ENCODE assay signal across 8 cellular contexts in the genomic region with DNA sequence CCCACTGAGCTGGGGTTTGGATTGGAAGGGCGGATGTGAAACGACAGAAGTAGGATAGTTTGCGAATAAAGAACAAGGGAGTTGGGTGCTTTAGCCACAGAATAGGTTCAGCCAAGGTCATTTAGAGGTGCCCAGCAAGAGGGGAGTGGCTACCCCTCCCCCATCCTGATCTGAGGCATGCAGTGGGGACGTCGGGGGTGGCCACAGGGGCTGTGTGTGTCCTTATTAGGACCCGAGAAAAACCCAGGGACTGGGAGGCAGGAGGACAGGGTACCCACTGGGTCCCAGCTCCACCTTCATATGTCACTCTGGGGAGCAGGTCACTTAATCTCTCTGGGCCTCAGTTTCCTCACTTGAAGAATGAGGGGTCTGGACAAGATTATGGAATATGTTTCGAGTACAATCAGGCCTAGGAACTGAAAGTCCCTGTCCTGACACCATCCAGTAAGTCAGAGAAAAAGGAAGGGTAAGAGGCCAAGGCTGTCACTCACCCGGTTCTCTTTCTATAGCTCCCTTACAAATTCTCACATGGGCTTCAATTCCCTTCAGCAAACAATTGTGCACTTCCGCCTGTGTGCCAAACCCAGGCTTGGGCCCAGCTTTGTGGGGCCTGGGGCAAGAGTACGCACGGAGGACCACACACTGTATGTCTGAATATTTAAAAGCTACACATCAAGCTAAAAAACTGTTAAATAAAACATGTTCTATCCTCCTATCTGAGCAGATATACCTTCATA. TPM values are rescaled to one million over a fixed set of nuclear protein-coding genes. Genes with fewer than 3 reads are reported as not detected.
A peak's percentile ranks its signal among the peaks of the same experiment; 100 is the strongest.
DNase-seq lines count a peak whose midpoint lies in the region; ATAC-seq, FAIRE-seq and TF ChIP-seq lines count a peak whose summit lies in the region.

No MANE protein-coding gene starts in this region.

- no peaks in the 10 kb centered on the region for H3K9me3 ChIP-seq in K562 (replicated peaks; ENCODE audit: control insufficient read depth, insufficient read depth, low read depth, low read length)

- peak; percentile 60 for DNase-seq in CD1c-positive myeloid dendritic cell (ENCODE audit: extremely low spot score)
- DNase-seq in K562 (ENCODE audit: extremely low read depth in 1 of 4, low spot score in 3 of 4): no peak
- no peak for DNase-seq in mesothelial cell of epicardium (ENCODE audit: low spot score in 2 of 2, unreplicated experiment in 2 of 2)
- DNase-seq in ACHN: no peak
- DNase-seq in NCI-H1436 treated with DMSO at 0.1 percent for 48 hours (lab: John Stamatoyannopoulos, UW): no peak
- no peak for DNase-seq in NCI-H2171 treated with DMSO at 0.1 percent for 48 hours (lab: John Stamatoyannopoulos, UW)

- H3K27me3 ChIP-seq in K562 (ENCODE audit: control insufficient read depth in 2 of 2, insufficient read depth in 2 of 2, low read length in 2 of 2): peaks cover 0 to 5% of the 10 kb centered on the region in 2 experiments; a peak in 1 of 5 replicates

- CTCF ChIA-PET in K562 (lab: Yijun Ruan, JAX; ENCODE audit: low intra/inter-chr PET ratio): no interaction called here

- peaks cover 6% of the 10 kb centered on the region for H3K9me3 Mint-ChIP-seq in mesothelial cell of epicardium

- no peaks in the 10 kb centered on the region for H3K9me1 ChIP-seq in K562 (ENCODE audit: control insufficient read depth, insufficient read depth, low read length)

- WGBS in K562 (ENCODE audit: insufficient coverage, low coverage, missing lambda C conversion rate): 54% methylated on average over 8 of the region's 11 CpGs

- FAIRE-seq in K562 (lab: Jason Lieb, UNC): no peak

- no peak for TF ChIP-seq EP300 in K562 (IDR thresholded peaks at IDR 0.05; ENCODE audit: low read length)

- peak overlapping the region; percentile 73 for H3K27ac ChIP-seq in K562 (ENCODE audit: extremely low read depth, low read depth, low read length)

- no peaks in the 10 kb centered on the region for H4K20me1 ChIP-seq in K562 (replicated peaks; ENCODE audit: control insufficient read depth, insufficient read depth, low read length)

- no peak for TF ChIP-seq CTCF in K562 (IDR thresholded peaks at IDR 0.05 in 2 of 3, conservative IDR thresholded peaks at IDR 0.05 in 1 of 3; ENCODE audit: insufficient read depth in 2 of 3, low read depth in 1 of 3, low read length in 3 of 3)
- TF ChIP-seq CTCF in mesothelial cell of epicardium (IDR thresholded peaks at IDR 0.05; ENCODE audit: unreplicated experiment): no peak

- ATAC-seq in HG02938 (IDR thresholded peaks at IDR 0.05; ENCODE audit: unreplicated experiment) (peak; percentile 5), K562 (peak; percentile 5), HG02763 (IDR thresholded peaks at IDR 0.05; ENCODE audit: unreplicated experiment) (no peak)

- peaks cover 8% of the 10 kb centered on the region for H3K4me1 Mint-ChIP-seq in mesothelial cell of epicardium

- no peak overlapping the region for H3K27ac Mint-ChIP-seq in mesothelial cell of epicardium

- TF ChIP-seq RAD21 in K562 (CRISPR knock-in tag; conservative IDR thresholded peaks at IDR 0.05 in 1 of 2, IDR thresholded peaks at IDR 0.05 in 1 of 2): no peak

- peak overlapping the region; percentile 36 for H3K4me3 ChIP-seq in K562

- intact Hi-C loops in K562 (cut with micrococcal nuclease): loop anchor here (1.0 to 5.0 kb wide), 2 partner anchors 109 to 166 kb away; partner anchors contain the start of gene DDX3X

- H2AFZ ChIP-seq in K562 (ENCODE audit: low read depth, low read length): peak overlapping the region; percentile 90

- H3K27me3 Mint-ChIP-seq in mesothelial cell of epicardium (ENCODE audit: low read depth): no peaks in the 10 kb centered on the region

- H3K9ac ChIP-seq in K562 (ENCODE audit: insufficient read depth in 1 of 2, low read depth in 2 of 2, low read length in 2 of 2): peak overlapping the region; percentile 67 to 86

- H3K36me3 ChIP-seq in K562 (ENCODE audit: control insufficient read depth, insufficient read depth, low read length): no peaks in the 10 kb centered on the region

- H3K4me3 Mint-ChIP-seq in mesothelial cell of epicardium: peak overlapping the region; percentile 60

- H3K36me3 Mint-ChIP-seq in mesothelial cell of epicardium: no peaks in the 10 kb centered on the region

- POLR2A ChIA-PET in K562 (lab: Yijun Ruan, JAX): interaction anchor here (0.8 to 1.8 kb wide), 4 partner anchors 9 to 106 kb away, joined by 3 to 7 read pairs (median 4); no protein-coding TSS in a partner anchor

- H3K4me1 ChIP-seq in K562 (replicated peaks in 1 of 2; ENCODE audit: control insufficient read depth in 2 of 2, insufficient read depth in 2 of 2, low read length in 2 of 2): peaks cover 10 to 11% of the 10 kb centered on the region in 2 experiments; a peak in 4 of 5 replicates

- TF ChIP-seq POLR2A in K562 (conservative IDR thresholded peaks at IDR 0.05): no peak

- H3K4me2 ChIP-seq in K562 (ENCODE audit: insufficient read depth, low read length): peak overlapping the region; percentile 78

- BruUV-seq in K562 (replicated peaks; lab: Mats Ljungman, UMichigan): no TSS peak

- in situ Hi-C loops in K562 (cut with MboI) (loop anchor here (10.0 kb wide), 2 partner anchors 108 to 178 kb away; partner anchors contain the start of gene DDX3X), ACHN (cut with HindIII; ENCODE audit: low pct_ligation_motif_present, low pct_unique_long_range_greater_than_20kb, low sequenced_read_pairs) (no loop called here)

- no peaks in the 10 kb centered on the region for H3K79me2 ChIP-seq in K562 (ENCODE audit: control insufficient read depth, insufficient read depth, low read length)

TF ChIP-seq in K562, 482 proteins besides CTCF, POLR2A, EP300 and RAD21 (continues in another document):
- TF ChIP-seq SMAD4 (CRISPR knock-in tag; conservative IDR thresholded peaks at IDR 0.05) (no peak), ZNF592 (IDR thresholded peaks at IDR 0.05) (0 out of 2 replicates have a peak, but pooled peaks have one; percentile 5), JUNB (CRISPR knock-in tag; conservative IDR thresholded peaks at IDR 0.05) (no peak), DACH1 (IDR thresholded peaks at IDR 0.05; ENCODE audit: partially characterized antibody) (no peak), ZNF644 (tag; IDR thresholded peaks at IDR 0.05; ENCODE audit: low read depth) (no peak)

RNA-seq across cellular contexts. Expression of gene NYX, which starts 4.2 kb away (rescaled TPM):
- total RNA-seq in K562 (2011; cell fraction: chromatin; rRNA removed; ENCODE audit: low replicate concordance): not detected in 2 replicates
- not detected in 2 replicates for total RNA-seq in K562 (2011; cell fraction: nucleolus; rRNA removed)
- not detected in 2 replicates for total RNA-seq in K562 (2011; cell fraction: nucleoplasm; rRNA removed)
- total RNA-seq in K562 (2014; rRNA removed) (not detected in 2 replicates), K562 (2014; rRNA removed; fragmentation: Illumina TruSeq; extraction: Trizol) (not detected in 2 replicates), K562 (2015; rRNA removed; fragmentation: Illumina TruSeq; extraction: Trizol) (not detected in 2 replicates), K562 (2021) (not detected in 2 replicates), mesothelial cell of epicardium (not detected in 3 replicates)
- polyA plus RNA-seq in K562 (2011; rRNA removed) (not detected in 2 replicates), K562 (2014; fragmentation: Illumina TruSeq; extraction: Trizol) (not detected in 2 replicates), K562 (2014; fragmentation: Nextera tagmentation; extraction: Ambion mirVana) (not detected), K562 (2014; rRNA removed) (not detected in 2 replicates)
- not detected in 2 replicates for polyA plus RNA-seq in K562 (2011; cell fraction: cytosol; rRNA removed)
- not detected in 2 replicates for polyA plus RNA-seq in K562 (2011; cell fraction: nucleus; rRNA removed)
- not detected in 2 replicates for polyA plus RNA-seq in K562 (2012)
- not detected in 2 replicates for polyA minus RNA-seq in K562 (2011; rRNA and poly(A)+ RNA removed)
- not detected in 2 replicates for polyA minus RNA-seq in K562 (2011; cell fraction: cytosol; rRNA and poly(A)+ RNA removed)
- not detected in 2 replicates for polyA minus RNA-seq in K562 (2011; cell fraction: nucleus; rRNA and poly(A)+ RNA removed)
